In the genomic region with DNA sequence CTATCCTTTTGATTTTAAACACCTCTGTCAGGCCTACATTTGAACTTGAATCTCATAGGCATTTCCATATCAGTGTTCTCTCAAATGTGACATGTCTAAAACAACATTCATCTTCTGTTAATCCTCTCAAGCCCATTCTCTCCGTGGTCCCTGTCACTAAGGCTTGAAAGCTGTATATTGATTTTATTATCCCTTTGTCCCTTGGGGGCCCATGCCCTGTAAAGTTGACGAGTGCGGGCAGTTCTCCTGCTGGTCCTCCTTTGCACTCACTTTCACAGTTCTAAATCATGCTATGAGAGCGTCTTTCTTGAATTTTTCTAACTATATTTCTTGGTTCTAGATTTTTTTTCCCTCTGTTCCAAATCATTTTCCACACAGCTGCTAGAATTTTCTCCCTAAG, we compare ENCODE assay signal across 26 cellular contexts.
"Had no signal": no experiment of that assay in that cellular context is flagged by ENCODE, and none has a peak within 500 bp of the region (broad histone marks: within the 10 kb centered on the region; RNA-seq: fewer than 3 reads in every experiment).

No MANE protein-coding gene starts in this region.

- H3K27me3 Mint-ChIP-seq: activated B cell treated with CpG ODN at 0.5 μM for 24 hours; activated CD4-positive, alpha-beta T cell treated with anti-CD3 and anti-CD28 coated beads for 36 hours; activated naive CD4-positive, alpha-beta T cell treated with anti-CD3 and anti-CD28 coated beads, Interleukin-2, amount 10 ng/mL, durations not matched to agents 7 days and 5 days; naive thymus-derived CD8-positive, alpha-beta T cell; stimulated activated memory B cell treated with anti-CD40 and anti-IgM and Interleukin-4, amounts not matched to agents 10 μg/mL and 1 μg/mL and 100 μg/mL, for 72 hours; stimulated activated naive CD8-positive, alpha-beta T cell treated with anti-CD3 and anti-CD28 coated beads, Interleukin-15, amount 100 ng/mL, for 72 hours had no signal

- H3K4me3 ChIP-seq: gastroesophageal sphincter, neural progenitor cell, psoas muscle, right atrium auricular region, smooth muscle cell, thyroid gland had no signal

- H3K4me3 Mint-ChIP-seq: activated B cell treated with CpG ODN at 0.5 μM for 24 hours; activated CD4-positive, alpha-beta T cell treated with anti-CD3 and anti-CD28 coated beads for 36 hours; activated naive CD4-positive, alpha-beta T cell treated with anti-CD3 and anti-CD28 coated beads, Interleukin-2, amount 10 ng/mL, durations not matched to agents 7 days and 5 days; naive thymus-derived CD8-positive, alpha-beta T cell; neural progenitor cell; stimulated activated memory B cell treated with anti-CD40 and anti-IgM and Interleukin-4, amounts not matched to agents 10 μg/mL and 1 μg/mL and 100 μg/mL, for 72 hours; stimulated activated naive CD8-positive, alpha-beta T cell treated with anti-CD3 and anti-CD28 coated beads, Interleukin-15, amount 100 ng/mL, for 72 hours; T-helper 1 cell treated with Interleukin-12 subunit alpha and Interleukin-12 subunit beta and Interleukin-4 antibody, amounts not matched to agents 30 μg/mL and 1 μg/mL, for 36 hours had no signal

- H3K9me3 ChIP-seq: right atrium auricular region, thyroid gland had no signal

- DNase-seq: activated B cell treated with CpG ODN at 0.5 μM for 24 hours; activated CD4-positive, alpha-beta T cell treated with anti-CD3 and anti-CD28 coated beads for 36 hours; activated effector memory CD4-positive, alpha-beta T cell treated with Interleukin-2 at 50 U/mL for 16 hours; activated naive CD4-positive, alpha-beta T cell treated with anti-CD3 and anti-CD28 coated beads, Interleukin-2, amount 10 ng/mL, durations not matched to agents 7 days and 5 days; amniotic stem cell; brain microvascular endothelial cell; head of caudate nucleus; hippocampal formation; left cardiac atrium; naive thymus-derived CD8-positive, alpha-beta T cell; occipital lobe; psoas muscle; stimulated activated CD4-positive, alpha-beta T cell treated with anti-CD3 and anti-CD28 coated beads, Interleukin-1b, Interleukin-23, amount 100 ng/mL, for 48 hours; stimulated activated CD4-positive, alpha-beta T cell treated with anti-CD3 and anti-CD28 coated beads, Interleukin-4, amount 100 ng/mL, for 4 hours; stimulated activated CD8-positive, alpha-beta memory T cell treated with anti-CD3 and anti-CD28 coated beads, Interleukin-4, amount 100 ng/mL, for 48 hours; stimulated activated naive CD8-positive, alpha-beta T cell treated with anti-CD3 and anti-CD28 coated beads, Interleukin-15, amount 100 ng/mL, for 72 hours; substantia nigra; T1000; thyroid gland had no signal

- H3K36me3 Mint-ChIP-seq: activated naive CD4-positive, alpha-beta T cell treated with anti-CD3 and anti-CD28 coated beads, Interleukin-2, amount 10 ng/mL, durations not matched to agents 7 days and 5 days had no signal

- H3K9me3 Mint-ChIP-seq: activated naive CD4-positive, alpha-beta T cell treated with anti-CD3 and anti-CD28 coated beads, Interleukin-2, amount 10 ng/mL, durations not matched to agents 7 days and 5 days had no signal

- H3K36me3 ChIP-seq: brain microvascular endothelial cell, gastroesophageal sphincter, neural progenitor cell, right atrium auricular region, thyroid gland had no signal

- H3K4me1 ChIP-seq: parathyroid adenoma had no signal

- H3K4me1 Mint-ChIP-seq: activated B cell treated with CpG ODN at 0.5 μM for 24 hours; activated CD4-positive, alpha-beta T cell treated with anti-CD3 and anti-CD28 coated beads for 36 hours; activated naive CD4-positive, alpha-beta T cell treated with anti-CD3 and anti-CD28 coated beads, Interleukin-2, amount 10 ng/mL, durations not matched to agents 7 days and 5 days had no signal

- ATAC-seq: activated CD4-positive, alpha-beta T cell treated with anti-CD3 and anti-CD28 coated beads for 36 hours; gastroesophageal sphincter; left cardiac atrium; naive thymus-derived CD8-positive, alpha-beta T cell; psoas muscle; stimulated activated memory B cell treated with anti-CD40 and anti-IgM and Interleukin-4, amounts not matched to agents 10 μg/mL and 1 μg/mL and 100 μg/mL, for 72 hours; stimulated activated naive CD8-positive, alpha-beta T cell treated with anti-CD3 and anti-CD28 coated beads, Interleukin-15, amount 100 ng/mL, for 72 hours had no signal

- H3K27ac ChIP-seq: brain microvascular endothelial cell, gastroesophageal sphincter, neural progenitor cell, parathyroid adenoma, psoas muscle, right atrium auricular region, thyroid gland had no signal

- H3K27ac Mint-ChIP-seq: activated B cell treated with CpG ODN at 0.5 μM for 24 hours; activated CD4-positive, alpha-beta T cell treated with anti-CD3 and anti-CD28 coated beads for 36 hours; activated naive CD4-positive, alpha-beta T cell treated with anti-CD3 and anti-CD28 coated beads, Interleukin-2, amount 10 ng/mL, durations not matched to agents 7 days and 5 days; neural progenitor cell; stimulated activated memory B cell treated with anti-CD40 and anti-IgM and Interleukin-4, amounts not matched to agents 10 μg/mL and 1 μg/mL and 100 μg/mL, for 72 hours; stimulated activated naive CD8-positive, alpha-beta T cell treated with anti-CD3 and anti-CD28 coated beads, Interleukin-15, amount 100 ng/mL, for 72 hours; T-helper 1 cell treated with Interleukin-12 subunit alpha and Interleukin-12 subunit beta and Interleukin-4 antibody, amounts not matched to agents 30 μg/mL and 1 μg/mL, for 36 hours had no signal
